In genomic region chr20:56386219-56386618, GRCh38 we compare ENCODE assay signal across 1 cellular context.
TF ChIP-seq lines count a peak whose summit lies in the region.

No MANE protein-coding gene starts in this region.

TF ChIP-seq in HepG2, 621 proteins besides CTCF, POLR2A, EP300 and RAD21 (continues in another document):
- TF ChIP-seq ZBTB7B (CRISPR knock-in tag; IDR thresholded peaks at IDR 0.05) (no peak), ZBTB38 (CRISPR knock-in tag; IDR thresholded peaks at IDR 0.05) (0 out of 2 replicates have a peak, but pooled peaks have one; percentile 19), ARID3A (IDR thresholded peaks at IDR 0.05; ENCODE audit: low read depth, low read length) (no peak), ZZZ3 (CRISPR knock-in tag; IDR thresholded peaks at IDR 0.05; ENCODE audit: borderline replicate concordance) (no peak), ZNF7 (CRISPR knock-in tag; IDR thresholded peaks at IDR 0.05) (no peak), MAFF (IDR thresholded peaks at IDR 0.05; ENCODE audit: low read depth, low read length) (peak; percentile 72), SMAD9 (CRISPR knock-in tag; IDR thresholded peaks at IDR 0.05) (no peak), ZNF775 (CRISPR knock-in tag; IDR thresholded peaks at IDR 0.05; ENCODE audit: borderline replicate concordance) (no peak), NFYB (CRISPR knock-in tag; IDR thresholded peaks at IDR 0.05) (no peak), ZSCAN20 (CRISPR knock-in tag; IDR thresholded peaks at IDR 0.05; ENCODE audit: borderline replicate concordance) (no peak), ZBTB33 (CRISPR knock-in tag; IDR thresholded peaks at IDR 0.05) (peak; percentile 96), AFF4 (CRISPR knock-in tag; IDR thresholded peaks at IDR 0.05) (no peak), ZNF24 (IDR thresholded peaks at IDR 0.05) (no peak), ZNF34 (CRISPR knock-in tag; IDR thresholded peaks at IDR 0.05; ENCODE audit: borderline replicate concordance) (no peak), THAP9 (CRISPR knock-in tag; IDR thresholded peaks at IDR 0.05; ENCODE audit: borderline replicate concordance) (no peak), PLSCR1 (CRISPR knock-in tag; IDR thresholded peaks at IDR 0.05; ENCODE audit: borderline replicate concordance) (no peak), SMARCC2 (IDR thresholded peaks at IDR 0.05) (no peak), ZNF547 (CRISPR knock-in tag; IDR thresholded peaks at IDR 0.05) (no peak), ZNF710 (CRISPR knock-in tag; IDR thresholded peaks at IDR 0.05; ENCODE audit: borderline replicate concordance) (no peak), ZNF329 (CRISPR knock-in tag; IDR thresholded peaks at IDR 0.05; ENCODE audit: low read depth) (no peak), U2AF2 (IDR thresholded peaks at IDR 0.05; ENCODE audit: low read depth, low read length) (no peak), ZNF318 (CRISPR knock-in tag; IDR thresholded peaks at IDR 0.05) (no peak), GLI4 (CRISPR knock-in tag; IDR thresholded peaks at IDR 0.05; ENCODE audit: borderline replicate concordance) (no peak), REL (CRISPR knock-in tag; conservative IDR thresholded peaks at IDR 0.05) (no peak), KLF16 (CRISPR knock-in tag; IDR thresholded peaks at IDR 0.05) (no peak), ZNF562 (CRISPR knock-in tag; IDR thresholded peaks at IDR 0.05; ENCODE audit: borderline replicate concordance) (no peak), SRY (CRISPR knock-in tag; IDR thresholded peaks at IDR 0.05) (no peak), PRMT3 (CRISPR knock-in tag; IDR thresholded peaks at IDR 0.05; ENCODE audit: borderline replicate concordance, low read depth) (no peak), SALL1 (CRISPR knock-in tag; IDR thresholded peaks at IDR 0.05) (no peak), DNMT3B (CRISPR knock-in tag; conservative IDR thresholded peaks at IDR 0.05) (no peak), GATAD1 (CRISPR knock-in tag; IDR thresholded peaks at IDR 0.05) (no peak), MED13 (CRISPR knock-in tag; IDR thresholded peaks at IDR 0.05) (no peak), ZNF441 (CRISPR knock-in tag; IDR thresholded peaks at IDR 0.05; ENCODE audit: borderline replicate concordance) (no peak), PLRG1 (conservative IDR thresholded peaks at IDR 0.05) (no peak), RNF219 (CRISPR knock-in tag; IDR thresholded peaks at IDR 0.05) (no peak), HNF4A (CRISPR knock-in tag; IDR thresholded peaks at IDR 0.05) (no peak)
